ENCODE assay signal across 22 cellular contexts in the genomic region with DNA sequence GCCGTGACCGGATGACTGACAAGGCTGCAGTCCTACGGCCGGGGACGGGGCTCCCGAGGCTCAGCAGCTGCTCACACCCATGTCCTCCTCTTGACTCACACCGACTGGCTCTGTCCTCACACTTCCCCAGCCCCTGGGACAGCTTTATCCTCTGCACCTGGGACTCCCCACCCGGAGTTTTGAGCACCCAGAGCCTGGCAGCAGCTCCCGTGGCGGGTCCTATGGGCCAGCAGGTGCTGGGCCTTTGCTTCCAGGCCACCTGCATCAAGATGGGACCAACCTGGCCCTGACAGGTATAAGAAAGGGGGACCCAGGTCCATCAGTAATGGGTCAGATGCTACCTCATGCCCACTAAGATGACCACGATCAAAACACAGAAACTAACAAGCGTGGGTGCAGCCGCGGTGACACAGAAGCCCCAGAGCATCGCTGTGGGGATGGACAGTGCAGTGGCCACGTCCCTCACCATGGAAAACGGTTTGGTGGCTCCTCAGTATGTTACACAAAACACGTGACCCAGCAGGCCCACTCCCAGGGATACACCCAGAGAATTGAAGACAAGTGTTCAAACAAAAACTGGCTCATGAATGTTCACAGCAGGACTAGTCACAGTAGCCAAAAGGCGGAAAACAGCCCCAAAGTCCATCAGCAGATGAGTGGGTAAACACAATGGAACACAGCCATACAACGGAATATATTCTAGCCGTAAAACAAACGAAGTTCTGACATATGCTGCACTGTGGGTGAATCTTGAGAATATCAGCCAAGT. TPM values are rescaled to one million over a fixed set of nuclear protein-coding genes. Genes with fewer than 3 reads are reported as not detected.
"Had no signal": no experiment of that assay in that cellular context is flagged by ENCODE, and none has a peak within 500 bp of the region (broad histone marks: within the 10 kb centered on the region; RNA-seq: fewer than 3 reads in every experiment).

No MANE protein-coding gene starts in this region.

- H3K4me3 ChIP-seq: heart right ventricle, ovary, psoas muscle, right atrium auricular region, tibial artery had no signal

- H3K9me3 Mint-ChIP-seq: stimulated activated naive CD8-positive, alpha-beta T cell treated with anti-CD3 and anti-CD28 coated beads, Interleukin-15, Interleukin-2, amounts not matched to agents 100 ng/mL and 50 ng/mL, for 24 hours had no signal

- H3K27ac Mint-ChIP-seq: activated naive CD8-positive, alpha-beta T cell; stimulated activated naive CD8-positive, alpha-beta T cell treated with anti-CD3 and anti-CD28 coated beads, Interleukin-15, Interleukin-2, amounts not matched to agents 100 ng/mL and 50 ng/mL, for 24 hours had no signal

- DNase-seq: activated T-cell treated with anti-CD3 and anti-CD28 coated beads, Interleukin-2, amount 50 U/mL, for 1 hour; amniotic stem cell; cerebellar nuclear complex; effector CD4-positive, alpha-beta T cell; heart right ventricle; islet precursor cell; left cardiac atrium; ovary; psoas muscle; stimulated activated CD4-positive, alpha-beta T cell treated with anti-CD3 and anti-CD28 coated beads, Interleukin-12 subunit alpha, Interleukin-12 subunit beta, amount 100 ng/mL, for 4 hours; T-helper 9 cell; tibial artery had no signal

- H3K36me3 Mint-ChIP-seq: activated naive CD8-positive, alpha-beta T cell had no signal

- H3K9me3 ChIP-seq: heart right ventricle, ovary, psoas muscle, right atrium auricular region, tibial artery had no signal

- ATAC-seq: heart right ventricle, left cardiac atrium, psoas muscle had no signal

- H3K4me3 Mint-ChIP-seq: activated naive CD8-positive, alpha-beta T cell; stimulated activated naive CD8-positive, alpha-beta T cell treated with anti-CD3 and anti-CD28 coated beads, Interleukin-15, Interleukin-2, amounts not matched to agents 100 ng/mL and 50 ng/mL, for 24 hours had no signal

- H3K36me3 ChIP-seq: heart right ventricle, ovary, right atrium auricular region, tibial artery had no signal

RNA-seq across cellular contexts. Expression of gene NOTUM, which starts 3.3 kb away (rescaled TPM):
- total RNA-seq: bronchial epithelial cell, epithelial cell of proximal tubule, left cardiac atrium, mononuclear cell had no signal

RNA-seq across cellular contexts. Expression of gene MYADML2, which starts 17.2 kb away (rescaled TPM):
- total RNA-seq: bronchial epithelial cell; epithelial cell of proximal tubule; fibroblast of villous mesenchyme; liver; mononuclear cell; ovary; T-helper 1 cell treated with Interleukin-12 subunit alpha and Interleukin-12 subunit beta and Interleukin-4 antibody, amounts not matched to agents 30 ng/mL and 1 ng/mL, for 36 hours had no signal
- polyA plus RNA-seq: liver, ovary, urinary bladder had no signal
